8 cellular contexts compared by ENCODE assay signal in genomic region chr1:12177999-12178441, GRCh38. TPM values are rescaled to one million over a fixed set of nuclear protein-coding genes. Genes with fewer than 3 reads are reported as not detected.
DNase-seq lines count a peak whose midpoint lies in the region; ATAC-seq, FAIRE-seq and TF ChIP-seq lines count a peak whose summit lies in the region.

No MANE protein-coding gene starts in this region.

- no peaks in the 10 kb centered on the region for H3K27me3 ChIP-seq in SJCRH30

- H3K9me3 ChIP-seq in SJCRH30 (replicated peaks) = no peaks in the 10 kb centered on the region

- peak; percentile 74 for FAIRE-seq in GM12891 (lab: Jason Lieb, UNC)

- H3K27ac ChIP-seq in SJCRH30 = no peak overlapping the region

- no peak for ATAC-seq in GM18867 (IDR thresholded peaks at IDR 0.05; ENCODE audit: unreplicated experiment)
- no peak for ATAC-seq in GM21528 (IDR thresholded peaks at IDR 0.05; ENCODE audit: low FRiP score, unreplicated experiment)
- ATAC-seq in HG03095 (IDR thresholded peaks at IDR 0.05; ENCODE audit: unreplicated experiment) = no peak

- TF ChIP-seq POLR2A in GM12891 (IDR thresholded peaks at IDR 0.05; ENCODE audit: low read depth, low read length) = no peak

- H3K4me3 ChIP-seq in SJCRH30 = no peak overlapping the region

- no peaks in the 10 kb centered on the region for H3K36me3 ChIP-seq in SJCRH30

- peaks cover 36% of the 10 kb centered on the region for H3K4me1 ChIP-seq in SJCRH30

- DNase-seq in GM12891 (ENCODE audit: insufficient read length, low spot score) (no peak), SJCRH30 (peak; percentile 51 to 62), hepatic stellate cell (ENCODE audit: low spot score) (peak; percentile 89)
- peak; percentile 96 for DNase-seq in activated naive CD4-positive, alpha-beta T cell treated with anti-CD3 and anti-CD28 coated beads, Interleukin-2, amount 50 U/mL, for 16 hours
- peak; percentile 96 to 98 for DNase-seq in stimulated activated CD4-positive, alpha-beta T cell treated with anti-CD3 and anti-CD28 coated beads, Interleukin-4, amount 100 ng/mL, for 4 hours

TF ChIP-seq in GM12891, 5 proteins besides CTCF, POLR2A, EP300 and RAD21:
- TF ChIP-seq POLR2AphosphoS5 (IDR thresholded peaks at IDR 0.05; ENCODE audit: low read depth, low read length) (no peak), SPI1 (IDR thresholded peaks at IDR 0.05; ENCODE audit: low read depth, low read length) (no peak), POU2F2 (IDR thresholded peaks at IDR 0.05; ENCODE audit: low read depth, low read length) (no peak), PAX5 (IDR thresholded peaks at IDR 0.05; ENCODE audit: insufficient read depth, low read length, severe bottlenecking) (no peak), TAF1 (IDR thresholded peaks at IDR 0.05; ENCODE audit: low read depth, low read length) (no peak)

RNA-seq across cellular contexts. Expression of gene TNFRSF1B, which starts 11.2 kb away (rescaled TPM):
- 27.3 TPM for polyA plus RNA-seq in GM12891 (2012; ENCODE audit: low read depth, missing spikeins)
- 6.8 and 7.0 TPM in 2 replicates for total RNA-seq in SJCRH30 (2014; rRNA removed; shearing (Covaris generic))

RNA-seq across cellular contexts. Expression of gene VPS13D, which starts 51.8 kb away (rescaled TPM):
- 5.5 TPM for polyA plus RNA-seq in GM12891 (2012; ENCODE audit: low read depth, missing spikeins)
- 32.4 and 33.1 TPM in 2 replicates for total RNA-seq in SJCRH30 (2014; rRNA removed; shearing (Covaris generic))
